Comparison of ENCODE assay signal across 13 cellular contexts in the genomic region with DNA sequence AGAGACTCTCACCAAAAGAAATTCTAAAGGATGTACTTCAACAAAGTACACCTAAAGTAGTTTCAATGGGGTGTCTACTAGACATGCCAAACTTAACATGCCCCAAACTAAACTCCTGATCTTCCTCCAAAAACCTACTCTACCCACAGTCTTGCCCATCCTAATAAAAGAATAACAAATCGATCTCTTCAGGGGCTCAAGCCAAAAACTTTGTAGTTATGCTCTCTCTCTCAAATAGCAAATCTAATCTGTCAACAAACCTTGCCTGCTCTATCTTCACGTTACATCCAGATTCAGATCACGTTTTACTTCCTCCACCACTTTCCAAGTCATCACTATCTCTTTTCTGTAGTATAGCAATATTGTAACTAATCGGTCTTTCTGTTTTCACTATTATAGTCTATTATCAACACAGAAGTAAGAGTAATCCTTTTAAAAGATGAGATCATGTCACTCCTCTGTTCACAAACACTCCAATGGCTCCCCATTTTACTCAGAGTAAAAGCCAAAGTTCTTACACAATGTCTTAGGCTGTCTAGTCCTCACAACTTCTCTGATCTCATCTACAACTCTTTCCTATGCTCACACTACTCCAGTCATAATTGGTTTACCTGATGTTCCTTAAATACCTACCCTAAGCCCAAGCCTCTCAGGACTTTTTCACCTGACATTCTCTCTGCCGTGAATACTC.
A peak's percentile ranks its signal among the peaks of the same experiment; 100 is the strongest.
DNase-seq lines count a peak whose midpoint lies in the region; ATAC-seq, FAIRE-seq and TF ChIP-seq lines count a peak whose summit lies in the region.
"Had no signal": no experiment of that assay in that cellular context is flagged by ENCODE, and none has a peak within 500 bp of the region (broad histone marks: within the 10 kb centered on the region; RNA-seq: fewer than 3 reads in every experiment).

No MANE protein-coding gene starts in this region.

- FAIRE-seq in bronchial epithelial cell (lab: Jason Lieb, UNC): no peak
- FAIRE-seq: GM18507 had no signal

- no peak overlapping the region for H3K4me3 ChIP-seq in bronchial epithelial cell (ENCODE audit: low read depth, low read length)
- no peak overlapping the region for H3K4me3 ChIP-seq in muscle layer of duodenum (ENCODE audit: low read depth in 1 of 2, low read length in 2 of 2)
- H3K4me3 ChIP-seq in vagina: no peak overlapping the region

- ATAC-seq in Right ventricle myocardium superior (ENCODE audit: poor library complexity) (peak; percentile 16), HG03457 (IDR thresholded peaks at IDR 0.05; ENCODE audit: unreplicated experiment) (no peak), GM18870 (IDR thresholded peaks at IDR 0.05; ENCODE audit: unreplicated experiment) (no peak)
- ATAC-seq: natural killer cell had no signal

- no peak for TF ChIP-seq POLR2A in vagina (IDR thresholded peaks at IDR 0.05)

- H3K4me1 ChIP-seq in muscle layer of duodenum (ENCODE audit: control insufficient read depth in 1 of 2, insufficient read depth in 2 of 2, low read length in 2 of 2) (peaks cover 10 to 19% of the 10 kb centered on the region in 2 donors), vagina (peaks cover 54% of the 10 kb centered on the region)

- H3K27me3 ChIP-seq in bronchial epithelial cell (ENCODE audit: control insufficient read depth, insufficient read depth, low read length) (no peaks in the 10 kb centered on the region), muscle layer of duodenum (ENCODE audit: low read depth, low read length) (no peaks in the 10 kb centered on the region), vagina (no peaks in the 10 kb centered on the region)

- H3K36me3 ChIP-seq in bronchial epithelial cell (ENCODE audit: control insufficient read depth, insufficient read depth, low read length): no peaks in the 10 kb centered on the region
- peaks cover 0 to 7% of the 10 kb centered on the region in 2 donors for H3K36me3 ChIP-seq in muscle layer of duodenum (ENCODE audit: control insufficient read depth in 1 of 2, insufficient read depth in 2 of 2, low read length in 2 of 2)
- H3K36me3 ChIP-seq in vagina: no peaks in the 10 kb centered on the region

- intact Hi-C loops in Right ventricle myocardium superior (cut with DNase I) (no loop called here), cardiac septum (cut with DNase I) (no loop called here), vagina (cut with DNase I) (no loop called here)

- H3K27ac ChIP-seq in muscle layer of duodenum (ENCODE audit: low read length) (peak overlapping the region; percentile 24), vagina (peak overlapping the region; percentile 82)
- H3K27ac ChIP-seq: RWPE1 had no signal

- DNase-seq in Right ventricle myocardium superior (no peak), cardiac septum (ENCODE audit: low spot score) (no peak), bronchial epithelial cell (ENCODE audit: low read depth) (peak; percentile 35), vagina (ENCODE audit: extremely low spot score in 2 of 2) (no peak), GOT3 (lab: John Stamatoyannopoulos, UW) (no peak)
- DNase-seq: MV-4-11, natural killer cell, NCI-H2227 treated with DMSO at 0.1 percent for 48 hours had no signal

- H3K9me3 ChIP-seq in muscle layer of duodenum (ENCODE audit: control insufficient read depth in 1 of 2, low read length in 2 of 2) (no peaks in the 10 kb centered on the region), vagina (no peaks in the 10 kb centered on the region)

- TF ChIP-seq CTCF in bronchial epithelial cell (IDR thresholded peaks at IDR 0.05; ENCODE audit: insufficient read depth, low read length, severe bottlenecking) (no peak), vagina (IDR thresholded peaks at IDR 0.05) (no peak)
